ENCODE assay signal across 10 cellular contexts in the genomic region with DNA sequence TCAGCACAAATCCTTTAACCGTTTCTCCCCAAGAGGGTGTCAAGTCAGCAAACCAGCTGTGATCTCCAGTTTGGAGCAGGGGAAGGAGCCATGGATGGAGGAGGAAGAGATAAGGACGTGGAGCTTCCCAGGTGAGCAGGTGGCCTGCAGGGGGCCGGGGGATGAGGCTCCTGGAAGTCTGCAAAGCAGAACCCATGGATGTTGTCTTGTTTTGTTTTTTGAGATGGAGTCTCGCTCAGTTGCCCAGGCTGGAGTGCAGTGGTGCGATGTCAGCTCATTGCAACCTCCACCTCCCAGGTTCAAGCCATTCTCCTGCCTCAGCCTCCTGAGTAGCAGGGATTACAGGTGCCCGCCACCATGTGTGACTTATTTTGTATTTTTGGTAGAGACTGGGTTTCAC. TPM values are rescaled to one million over a fixed set of nuclear protein-coding genes. Genes with fewer than 3 reads are reported as not detected.
"Had no signal": no experiment of that assay in that cellular context is flagged by ENCODE, and none has a peak within 500 bp of the region (broad histone marks: within the 10 kb centered on the region; RNA-seq: fewer than 3 reads in every experiment).

No MANE protein-coding gene starts in this region.

RNA-seq across cellular contexts. Expression of gene OCM, which starts 39.9 kb away (rescaled TPM):
- total RNA-seq: activated B cell treated with CpG ODN at 0.5 μM for 24 hours; activated CD4-positive, alpha-beta memory T cell treated with anti-CD3 and anti-CD28 coated beads for 36 hours; activated CD4-positive, alpha-beta T cell treated with anti-CD3 and anti-CD28 coated beads for 36 hours; activated CD4-positive, alpha-beta T cell treated with anti-CD3 and anti-CD28 coated beads, Interleukin-2, amount 10 ng/mL, durations not matched to agents 24 days and 14 days; activated CD8-positive, alpha-beta memory T cell treated with anti-CD3 and anti-CD28 coated beads for 36 hours; activated CD8-positive, alpha-beta memory T cell treated with anti-CD3 and anti-CD28 coated beads, Interleukin-2, amount 10 ng/mL, durations not matched to agents 7 days and 5 days; activated CD8-positive, alpha-beta T cell treated with anti-CD3 and anti-CD28 coated beads for 36 hours; activated CD8-positive, alpha-beta T cell treated with anti-CD3 and anti-CD28 coated beads, Interleukin-2, amount 10 ng/mL, durations not matched to agents 7 days and 5 days; T-helper 2 cell treated with Interferon-gamma antibody and Interleukin-4, amounts not matched to agents 100 ng/mL and 5 ng/mL, for 36 hours; WTC11 had no signal
